ENCODE assay signal across 1 cellular context in the genomic region with DNA sequence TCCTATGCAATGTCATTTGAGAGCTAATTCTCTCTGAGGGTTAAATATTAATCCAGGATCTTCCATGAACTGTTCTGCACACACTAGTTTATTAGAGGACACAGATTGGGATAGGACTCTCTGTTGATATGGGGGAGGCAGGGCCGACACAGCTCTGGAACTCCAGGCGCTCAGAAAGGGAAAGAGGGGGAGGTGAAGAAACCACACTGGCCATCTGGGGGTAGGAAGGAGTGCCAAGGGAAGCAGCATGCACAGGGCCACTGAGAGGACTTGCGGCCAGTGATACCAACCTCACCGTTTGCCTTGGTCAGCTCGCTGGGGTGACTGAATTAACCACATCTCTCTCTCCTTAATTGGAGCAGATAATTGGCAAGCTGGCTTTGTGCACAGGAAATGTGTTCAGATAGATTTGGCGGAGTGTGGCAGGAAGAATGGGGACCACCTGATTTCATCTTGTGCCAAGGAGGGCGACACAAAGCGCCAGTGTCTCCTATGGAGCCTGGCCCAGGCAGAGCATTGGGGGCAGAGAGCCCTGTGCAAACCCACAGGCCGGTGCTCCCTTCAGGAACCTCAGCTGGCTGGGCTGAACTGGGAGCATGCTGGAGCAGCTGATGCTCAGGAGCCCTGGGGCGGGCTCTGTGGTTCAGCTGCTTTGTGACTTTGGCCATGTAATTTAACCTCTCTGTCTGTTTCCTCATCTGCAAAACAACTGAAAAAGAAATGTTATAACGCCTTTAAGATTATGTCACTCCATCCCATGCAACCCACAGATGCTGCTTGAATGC.
TF ChIP-seq lines count a peak whose summit lies in the region.

No MANE protein-coding gene starts in this region.

TF ChIP-seq in HepG2, 621 proteins besides CTCF, POLR2A, EP300 and RAD21 (continued from another document and continues in another):
- TF ChIP-seq FOXM1 (CRISPR knock-in tag; IDR thresholded peaks at IDR 0.05), result no peak
- TF ChIP-seq, protein P1, sequence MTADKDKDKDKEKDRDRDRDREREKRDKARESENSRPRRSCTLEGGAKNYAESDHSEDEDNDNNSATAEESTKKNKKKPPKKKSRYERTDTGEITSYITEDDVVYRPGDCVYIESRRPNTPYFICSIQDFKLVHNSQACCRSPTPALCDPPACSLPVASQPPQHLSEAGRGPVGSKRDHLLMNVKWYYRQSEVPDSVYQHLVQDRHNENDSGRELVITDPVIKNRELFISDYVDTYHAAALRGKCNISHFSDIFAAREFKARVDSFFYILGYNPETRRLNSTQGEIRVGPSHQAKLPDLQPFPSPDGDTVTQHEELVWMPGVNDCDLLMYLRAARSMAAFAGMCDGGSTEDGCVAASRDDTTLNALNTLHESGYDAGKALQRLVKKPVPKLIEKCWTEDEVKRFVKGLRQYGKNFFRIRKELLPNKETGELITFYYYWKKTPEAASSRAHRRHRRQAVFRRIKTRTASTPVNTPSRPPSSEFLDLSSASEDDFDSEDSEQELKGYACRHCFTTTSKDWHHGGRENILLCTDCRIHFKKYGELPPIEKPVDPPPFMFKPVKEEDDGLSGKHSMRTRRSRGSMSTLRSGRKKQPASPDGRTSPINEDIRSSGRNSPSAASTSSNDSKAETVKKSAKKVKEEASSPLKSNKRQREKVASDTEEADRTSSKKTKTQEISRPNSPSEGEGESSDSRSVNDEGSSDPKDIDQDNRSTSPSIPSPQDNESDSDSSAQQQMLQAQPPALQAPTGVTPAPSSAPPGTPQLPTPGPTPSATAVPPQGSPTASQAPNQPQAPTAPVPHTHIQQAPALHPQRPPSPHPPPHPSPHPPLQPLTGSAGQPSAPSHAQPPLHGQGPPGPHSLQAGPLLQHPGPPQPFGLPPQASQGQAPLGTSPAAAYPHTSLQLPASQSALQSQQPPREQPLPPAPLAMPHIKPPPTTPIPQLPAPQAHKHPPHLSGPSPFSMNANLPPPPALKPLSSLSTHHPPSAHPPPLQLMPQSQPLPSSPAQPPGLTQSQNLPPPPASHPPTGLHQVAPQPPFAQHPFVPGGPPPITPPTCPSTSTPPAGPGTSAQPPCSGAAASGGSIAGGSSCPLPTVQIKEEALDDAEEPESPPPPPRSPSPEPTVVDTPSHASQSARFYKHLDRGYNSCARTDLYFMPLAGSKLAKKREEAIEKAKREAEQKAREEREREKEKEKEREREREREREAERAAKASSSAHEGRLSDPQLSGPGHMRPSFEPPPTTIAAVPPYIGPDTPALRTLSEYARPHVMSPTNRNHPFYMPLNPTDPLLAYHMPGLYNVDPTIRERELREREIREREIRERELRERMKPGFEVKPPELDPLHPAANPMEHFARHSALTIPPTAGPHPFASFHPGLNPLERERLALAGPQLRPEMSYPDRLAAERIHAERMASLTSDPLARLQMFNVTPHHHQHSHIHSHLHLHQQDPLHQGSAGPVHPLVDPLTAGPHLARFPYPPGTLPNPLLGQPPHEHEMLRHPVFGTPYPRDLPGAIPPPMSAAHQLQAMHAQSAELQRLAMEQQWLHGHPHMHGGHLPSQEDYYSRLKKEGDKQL (CRISPR knock-in tag; IDR thresholded peaks at IDR 0.05; ENCODE audit: low read depth), result no peak
- TF ChIP-seq TOPORS (CRISPR knock-in tag; IDR thresholded peaks at IDR 0.05), result no peak
- no peak for TF ChIP-seq ZNF572 (CRISPR knock-in tag; IDR thresholded peaks at IDR 0.05)
- TF ChIP-seq ATRX (CRISPR knock-in tag; IDR thresholded peaks at IDR 0.05; ENCODE audit: borderline replicate concordance), result no peak
- TF ChIP-seq, protein P2, sequence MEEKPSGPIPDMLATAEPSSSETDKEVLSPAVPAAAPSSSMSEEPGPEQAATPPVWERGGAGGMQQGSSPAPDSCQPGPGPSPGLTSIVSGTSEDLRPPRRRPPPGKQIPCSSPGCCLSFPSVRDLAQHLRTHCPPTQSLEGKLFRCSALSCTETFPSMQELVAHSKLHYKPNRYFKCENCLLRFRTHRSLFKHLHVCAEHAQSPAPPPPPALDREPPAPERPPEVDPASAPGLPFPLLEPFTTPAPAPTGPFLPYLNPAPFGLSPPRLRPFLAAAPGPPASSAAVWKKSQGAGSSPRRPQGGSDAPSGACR (CRISPR knock-in tag; IDR thresholded peaks at IDR 0.05), result 0 out of 2 replicates have a peak, but pooled peaks have one; percentile 4
- no peak for TF ChIP-seq ZNF496 (CRISPR knock-in tag; IDR thresholded peaks at IDR 0.05; ENCODE audit: insufficient replicate concordance)
- peak; percentile 29; the same call in 1 of the 2 replicates for TF ChIP-seq SOX5 (CRISPR knock-in tag; IDR thresholded peaks at IDR 0.05; ENCODE audit: borderline replicate concordance)
- no peak for TF ChIP-seq BRCA1 (CRISPR knock-in tag; IDR thresholded peaks at IDR 0.05)
- TF ChIP-seq ZNF564 (CRISPR knock-in tag; IDR thresholded peaks at IDR 0.05), result no peak
- no peak for TF ChIP-seq SETDB1 (CRISPR knock-in tag; IDR thresholded peaks at IDR 0.05; ENCODE audit: borderline replicate concordance)
- TF ChIP-seq, protein P3, sequence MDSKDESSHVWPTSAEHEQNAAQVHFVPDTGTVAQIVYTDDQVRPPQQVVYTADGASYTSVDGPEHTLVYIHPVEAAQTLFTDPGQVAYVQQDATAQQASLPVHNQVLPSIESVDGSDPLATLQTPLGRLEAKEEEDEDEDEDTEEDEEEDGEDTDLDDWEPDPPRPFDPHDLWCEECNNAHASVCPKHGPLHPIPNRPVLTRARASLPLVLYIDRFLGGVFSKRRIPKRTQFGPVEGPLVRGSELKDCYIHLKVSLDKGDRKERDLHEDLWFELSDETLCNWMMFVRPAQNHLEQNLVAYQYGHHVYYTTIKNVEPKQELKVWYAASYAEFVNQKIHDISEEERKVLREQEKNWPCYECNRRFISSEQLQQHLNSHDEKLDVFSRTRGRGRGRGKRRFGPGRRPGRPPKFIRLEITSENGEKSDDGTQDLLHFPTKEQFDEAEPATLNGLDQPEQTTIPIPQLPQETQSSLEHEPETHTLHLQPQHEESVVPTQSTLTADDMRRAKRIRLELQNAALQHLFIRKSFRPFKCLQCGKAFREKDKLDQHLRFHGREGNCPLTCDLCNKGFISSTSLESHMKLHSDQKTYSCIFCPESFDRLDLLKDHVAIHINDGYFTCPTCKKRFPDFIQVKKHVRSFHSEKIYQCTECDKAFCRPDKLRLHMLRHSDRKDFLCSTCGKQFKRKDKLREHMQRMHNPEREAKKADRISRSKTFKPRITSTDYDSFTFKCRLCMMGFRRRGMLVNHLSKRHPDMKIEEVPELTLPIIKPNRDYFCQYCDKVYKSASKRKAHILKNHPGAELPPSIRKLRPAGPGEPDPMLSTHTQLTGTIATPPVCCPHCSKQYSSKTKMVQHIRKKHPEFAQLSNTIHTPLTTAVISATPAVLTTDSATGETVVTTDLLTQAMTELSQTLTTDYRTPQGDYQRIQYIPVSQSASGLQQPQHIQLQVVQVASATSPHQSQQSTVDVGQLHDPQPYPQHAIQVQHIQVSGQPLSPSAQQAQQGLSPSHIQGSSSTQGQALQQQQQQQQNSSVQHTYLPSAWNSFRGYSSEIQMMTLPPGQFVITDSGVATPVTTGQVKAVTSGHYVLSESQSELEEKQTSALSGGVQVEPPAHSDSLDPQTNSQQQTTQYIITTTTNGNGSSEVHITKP (CRISPR knock-in tag; IDR thresholded peaks at IDR 0.05; ENCODE audit: low read depth), result peak; percentile 66; the same call in 1 of the 2 replicates
- TF ChIP-seq, protein P4, sequence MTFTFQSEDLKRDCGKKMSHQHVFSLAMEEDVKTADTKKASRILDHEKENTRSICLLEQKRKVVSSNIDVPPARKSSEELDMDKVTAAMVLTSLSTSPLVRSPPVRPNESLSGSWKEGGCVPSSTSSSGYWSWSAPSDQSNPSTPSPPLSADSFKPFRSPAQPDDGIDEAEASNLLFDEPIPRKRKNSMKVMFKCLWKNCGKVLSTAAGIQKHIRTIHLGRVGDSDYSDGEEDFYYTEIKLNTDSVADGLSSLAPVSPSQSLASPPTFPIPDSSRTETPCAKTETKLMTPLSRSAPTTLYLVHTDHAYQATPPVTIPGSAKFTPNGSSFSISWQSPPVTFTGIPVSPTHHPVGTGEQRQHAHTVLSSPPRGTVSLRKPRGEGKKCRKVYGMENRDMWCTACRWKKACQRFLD (CRISPR knock-in tag; IDR thresholded peaks at IDR 0.05; ENCODE audit: borderline replicate concordance), result no peak
- TF ChIP-seq, protein P5, sequence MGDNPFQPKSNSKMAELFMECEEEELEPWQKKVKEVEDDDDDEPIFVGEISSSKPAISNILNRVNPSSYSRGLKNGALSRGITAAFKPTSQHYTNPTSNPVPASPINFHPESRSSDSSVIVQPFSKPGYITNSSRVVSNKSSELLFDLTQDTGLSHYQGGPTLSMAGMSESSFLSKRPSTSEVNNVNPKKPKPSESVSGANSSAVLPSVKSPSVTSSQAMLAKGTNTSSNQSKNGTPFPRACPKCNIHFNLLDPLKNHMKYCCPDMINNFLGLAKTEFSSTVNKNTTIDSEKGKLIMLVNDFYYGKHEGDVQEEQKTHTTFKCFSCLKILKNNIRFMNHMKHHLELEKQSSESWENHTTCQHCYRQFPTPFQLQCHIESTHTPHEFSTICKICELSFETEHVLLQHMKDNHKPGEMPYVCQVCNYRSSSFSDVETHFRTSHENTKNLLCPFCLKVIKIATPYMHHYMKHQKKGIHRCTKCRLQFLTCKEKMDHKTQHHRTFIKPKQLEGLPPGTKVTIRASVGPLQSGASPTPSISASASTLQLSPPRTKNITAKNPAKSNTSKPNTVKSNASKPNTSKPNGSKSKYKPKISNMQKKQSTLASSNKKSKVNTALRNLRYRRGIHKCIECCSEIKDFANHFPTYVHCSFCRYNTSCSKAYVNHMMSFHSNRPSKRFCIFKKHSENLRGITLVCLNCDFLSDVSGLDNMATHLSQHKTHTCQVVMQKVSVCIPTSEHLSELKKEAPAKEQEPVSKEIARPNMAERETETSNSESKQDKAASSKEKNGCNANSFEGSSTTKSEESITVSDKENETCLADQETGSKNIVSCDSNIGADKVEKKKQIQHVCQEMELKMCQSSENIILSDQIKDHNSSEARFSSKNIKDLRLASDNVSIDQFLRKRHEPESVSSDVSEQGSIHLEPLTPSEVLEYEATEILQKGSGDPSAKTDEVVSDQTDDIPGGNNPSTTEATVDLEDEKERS (CRISPR knock-in tag; IDR thresholded peaks at IDR 0.05), result peak; percentile 63; the same call in 1 of the 2 replicates
- 0 out of 2 replicates have a peak, but pooled peaks have one; percentile 16 for TF ChIP-seq PAX8 (CRISPR knock-in tag; IDR thresholded peaks at IDR 0.05; ENCODE audit: borderline replicate concordance)
- no peak for TF ChIP-seq SCMH1 (CRISPR knock-in tag; IDR thresholded peaks at IDR 0.05; ENCODE audit: borderline replicate concordance)
- TF ChIP-seq CREM (IDR thresholded peaks at IDR 0.05), result no peak
- no peak for TF ChIP-seq CREM (CRISPR knock-in tag; IDR thresholded peaks at IDR 0.05)
- no peak for TF ChIP-seq ZNF674 (CRISPR knock-in tag; IDR thresholded peaks at IDR 0.05; ENCODE audit: low read depth)
- TF ChIP-seq ZNF788 (CRISPR knock-in tag; IDR thresholded peaks at IDR 0.05; ENCODE audit: borderline replicate concordance), result peak; percentile 46; the same call in 1 of the 2 replicates
- TF ChIP-seq POLR2G (IDR thresholded peaks at IDR 0.05; ENCODE audit: low read depth, low read length), result no peak
- TF ChIP-seq KLF15 (CRISPR knock-in tag; IDR thresholded peaks at IDR 0.05; ENCODE audit: borderline replicate concordance), result no peak
- no peak for TF ChIP-seq ZNF737 (CRISPR knock-in tag; IDR thresholded peaks at IDR 0.05; ENCODE audit: borderline replicate concordance)
- TF ChIP-seq, protein P6, sequence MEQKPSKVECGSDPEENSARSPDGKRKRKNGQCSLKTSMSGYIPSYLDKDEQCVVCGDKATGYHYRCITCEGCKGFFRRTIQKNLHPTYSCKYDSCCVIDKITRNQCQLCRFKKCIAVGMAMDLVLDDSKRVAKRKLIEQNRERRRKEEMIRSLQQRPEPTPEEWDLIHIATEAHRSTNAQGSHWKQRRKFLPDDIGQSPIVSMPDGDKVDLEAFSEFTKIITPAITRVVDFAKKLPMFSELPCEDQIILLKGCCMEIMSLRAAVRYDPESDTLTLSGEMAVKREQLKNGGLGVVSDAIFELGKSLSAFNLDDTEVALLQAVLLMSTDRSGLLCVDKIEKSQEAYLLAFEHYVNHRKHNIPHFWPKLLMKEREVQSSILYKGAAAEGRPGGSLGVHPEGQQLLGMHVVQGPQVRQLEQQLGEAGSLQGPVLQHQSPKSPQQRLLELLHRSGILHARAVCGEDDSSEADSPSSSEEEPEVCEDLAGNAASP (CRISPR knock-in tag; IDR thresholded peaks at IDR 0.05; ENCODE audit: borderline replicate concordance), result 0 out of 2 replicates have a peak, but pooled peaks have one; percentile 22
- TF ChIP-seq ZFX (CRISPR knock-in tag; IDR thresholded peaks at IDR 0.05; ENCODE audit: low read depth), result peak; percentile 24; the same call in 1 of the 2 replicates
- TF ChIP-seq, protein P7, sequence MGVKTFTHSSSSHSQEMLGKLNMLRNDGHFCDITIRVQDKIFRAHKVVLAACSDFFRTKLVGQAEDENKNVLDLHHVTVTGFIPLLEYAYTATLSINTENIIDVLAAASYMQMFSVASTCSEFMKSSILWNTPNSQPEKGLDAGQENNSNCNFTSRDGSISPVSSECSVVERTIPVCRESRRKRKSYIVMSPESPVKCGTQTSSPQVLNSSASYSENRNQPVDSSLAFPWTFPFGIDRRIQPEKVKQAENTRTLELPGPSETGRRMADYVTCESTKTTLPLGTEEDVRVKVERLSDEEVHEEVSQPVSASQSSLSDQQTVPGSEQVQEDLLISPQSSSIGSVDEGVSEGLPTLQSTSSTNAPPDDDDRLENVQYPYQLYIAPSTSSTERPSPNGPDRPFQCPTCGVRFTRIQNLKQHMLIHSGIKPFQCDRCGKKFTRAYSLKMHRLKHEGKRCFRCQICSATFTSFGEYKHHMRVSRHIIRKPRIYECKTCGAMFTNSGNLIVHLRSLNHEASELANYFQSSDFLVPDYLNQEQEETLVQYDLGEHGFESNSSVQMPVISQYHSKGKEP (CRISPR knock-in tag; IDR thresholded peaks at IDR 0.05), result no peak
- 0 out of 2 replicates have a peak, but pooled peaks have one; percentile 14 for TF ChIP-seq ZNF335 (CRISPR knock-in tag; IDR thresholded peaks at IDR 0.05)
- TF ChIP-seq MTF2 (CRISPR knock-in tag; IDR thresholded peaks at IDR 0.05; ENCODE audit: borderline replicate concordance), result no peak
- peak; percentile 18 for TF ChIP-seq RARA (CRISPR knock-in tag; IDR thresholded peaks at IDR 0.05)
- TF ChIP-seq, protein P8, sequence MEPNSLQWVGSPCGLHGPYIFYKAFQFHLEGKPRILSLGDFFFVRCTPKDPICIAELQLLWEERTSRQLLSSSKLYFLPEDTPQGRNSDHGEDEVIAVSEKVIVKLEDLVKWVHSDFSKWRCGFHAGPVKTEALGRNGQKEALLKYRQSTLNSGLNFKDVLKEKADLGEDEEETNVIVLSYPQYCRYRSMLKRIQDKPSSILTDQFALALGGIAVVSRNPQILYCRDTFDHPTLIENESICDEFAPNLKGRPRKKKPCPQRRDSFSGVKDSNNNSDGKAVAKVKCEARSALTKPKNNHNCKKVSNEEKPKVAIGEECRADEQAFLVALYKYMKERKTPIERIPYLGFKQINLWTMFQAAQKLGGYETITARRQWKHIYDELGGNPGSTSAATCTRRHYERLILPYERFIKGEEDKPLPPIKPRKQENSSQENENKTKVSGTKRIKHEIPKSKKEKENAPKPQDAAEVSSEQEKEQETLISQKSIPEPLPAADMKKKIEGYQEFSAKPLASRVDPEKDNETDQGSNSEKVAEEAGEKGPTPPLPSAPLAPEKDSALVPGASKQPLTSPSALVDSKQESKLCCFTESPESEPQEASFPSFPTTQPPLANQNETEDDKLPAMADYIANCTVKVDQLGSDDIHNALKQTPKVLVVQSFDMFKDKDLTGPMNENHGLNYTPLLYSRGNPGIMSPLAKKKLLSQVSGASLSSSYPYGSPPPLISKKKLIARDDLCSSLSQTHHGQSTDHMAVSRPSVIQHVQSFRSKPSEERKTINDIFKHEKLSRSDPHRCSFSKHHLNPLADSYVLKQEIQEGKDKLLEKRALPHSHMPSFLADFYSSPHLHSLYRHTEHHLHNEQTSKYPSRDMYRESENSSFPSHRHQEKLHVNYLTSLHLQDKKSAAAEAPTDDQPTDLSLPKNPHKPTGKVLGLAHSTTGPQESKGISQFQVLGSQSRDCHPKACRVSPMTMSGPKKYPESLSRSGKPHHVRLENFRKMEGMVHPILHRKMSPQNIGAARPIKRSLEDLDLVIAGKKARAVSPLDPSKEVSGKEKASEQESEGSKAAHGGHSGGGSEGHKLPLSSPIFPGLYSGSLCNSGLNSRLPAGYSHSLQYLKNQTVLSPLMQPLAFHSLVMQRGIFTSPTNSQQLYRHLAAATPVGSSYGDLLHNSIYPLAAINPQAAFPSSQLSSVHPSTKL (CRISPR knock-in tag; IDR thresholded peaks at IDR 0.05), result peak; percentile 63
